17 cellular contexts compared by ENCODE assay signal in genomic region chr10:102266670-102267069, GRCh38. TPM values are rescaled to one million over a fixed set of nuclear protein-coding genes. Genes with fewer than 3 reads are reported as not detected.
DNase-seq lines count a peak whose midpoint lies in the region; ATAC-seq and TF ChIP-seq lines count a peak whose summit lies in the region.
"Had no signal": no experiment of that assay in that cellular context is flagged by ENCODE, and none has a peak within 500 bp of the region (broad histone marks: within the 10 kb centered on the region; RNA-seq: fewer than 3 reads in every experiment).

No MANE protein-coding gene starts in this region.

- peaks cover 49% of the 10 kb centered on the region for H3K4me1 Mint-ChIP-seq in activated CD4-positive, alpha-beta T cell treated with anti-CD3 and anti-CD28 coated beads for 36 hours
- H3K4me1 Mint-ChIP-seq in naive B cell: peaks cover 20 to 29% (median 21%) of the 10 kb centered on the region in 3 donors

- no peaks in the 10 kb centered on the region for H3K9me3 Mint-ChIP-seq in activated CD4-positive, alpha-beta T cell treated with anti-CD3 and anti-CD28 coated beads for 36 hours (ENCODE audit: low read depth)
- no peaks in the 10 kb centered on the region for H3K9me3 Mint-ChIP-seq in naive B cell

- TF ChIP-seq POLR2A in esophagus muscularis mucosa (IDR thresholded peaks at IDR 0.05; ENCODE audit: low read depth): no peak

- no peaks in the 10 kb centered on the region for H3K27me3 Mint-ChIP-seq in activated CD4-positive, alpha-beta T cell treated with anti-CD3 and anti-CD28 coated beads for 36 hours
- H3K27me3 Mint-ChIP-seq in naive B cell: no peaks in the 10 kb centered on the region

- peaks cover 35% of the 10 kb centered on the region for H3K36me3 Mint-ChIP-seq in activated CD4-positive, alpha-beta T cell treated with anti-CD3 and anti-CD28 coated beads for 36 hours (ENCODE audit: low read depth)
- H3K36me3 Mint-ChIP-seq in naive B cell: peaks cover 0 to 15% of the 10 kb centered on the region in 2 donors

- peak overlapping the region; percentile 94 for H3K27ac Mint-ChIP-seq in activated CD4-positive, alpha-beta T cell treated with anti-CD3 and anti-CD28 coated beads for 36 hours
- H3K27ac Mint-ChIP-seq in naive B cell: peak overlapping the region in 5 of 6 donors; percentile 47 to 80 (median 54)

- TF ChIP-seq EP300 in esophagus muscularis mucosa (IDR thresholded peaks at IDR 0.05): no peak

- no peaks in the 10 kb centered on the region for H3K27me3 ChIP-seq in ACC112 (ENCODE audit: insufficient read depth, low read length)
- H3K27me3 ChIP-seq in esophagus muscularis mucosa: no peaks in the 10 kb centered on the region
- H3K27me3 ChIP-seq: BLaER1 treated with 17β-estradiol and CSF1 and Interleukin-3, amounts not matched to agents 10 nM and 100 nM had no signal

- peaks cover 67% of the 10 kb centered on the region for H3K79me2 ChIP-seq in ACC112 (ENCODE audit: control insufficient read depth, insufficient read depth, low read length, unreplicated experiment)

- POLR2A ChIA-PET in activated CD4-positive, alpha-beta T cell treated with anti-CD3 and anti-CD28 coated beads for 36 hours (lab: Charles Lee): interaction anchor here (0.6 kb wide), 1 partner anchor 12 kb away, joined by 5 read pairs; no protein-coding TSS in a partner anchor

- no peaks in the 10 kb centered on the region for H3K9me3 ChIP-seq in esophagus muscularis mucosa
- H3K9me3 ChIP-seq: BLaER1 treated with 17β-estradiol and CSF1 and Interleukin-3, amounts not matched to agents 10 nM and 100 nM had no signal

- intact Hi-C loops in activated CD4-positive, alpha-beta T cell treated with anti-CD3 and anti-CD28 coated beads for 36 hours (cut with DNase I, micrococcal nuclease): loop anchor here in 1 of 2 experiments (1.0 kb wide), 1 partner anchor 75 kb away; no protein-coding TSS in a partner anchor
- intact Hi-C loops in esophagus muscularis mucosa (cut with DNase I): no loop called here

- CTCF ChIA-PET in activated CD4-positive, alpha-beta T cell treated with anti-CD3 and anti-CD28 coated beads for 36 hours (lab: Charles Lee): interaction anchor here (0.5 to 10.7 kb wide), 12 partner anchors 14 to 155 kb away, joined by 3 to 82 read pairs (median 4); partner anchors contain the start of gene GBF1

- H3K27ac ChIP-seq in ACC112 (ENCODE audit: low read depth, low read length) (peak overlapping the region; percentile 22), VCaP (peak overlapping the region; percentile 8; the same call in 1 of the 2 replicates), esophagus muscularis mucosa (replicated peaks in 1 of 4) (peak overlapping the region in 1 of 4 donors; percentile 19)
- H3K27ac ChIP-seq: 22Rv1; BLaER1 treated with 17β-estradiol and CSF1 and Interleukin-3, amounts not matched to agents 10 nM and 100 nM; PC-9 had no signal

- H3K4me3 ChIP-seq in ACC112 (ENCODE audit: low read depth, low read length) (no peak overlapping the region), esophagus muscularis mucosa (no peak overlapping the region)
- H3K4me3 ChIP-seq: BLaER1 treated with 17β-estradiol and CSF1 and Interleukin-3, amounts not matched to agents 10 nM and 100 nM; PC-9 had no signal

- TF ChIP-seq CTCF in VCaP (conservative IDR thresholded peaks at IDR 0.05): no peak
- TF ChIP-seq CTCF in esophagus muscularis mucosa (IDR thresholded peaks at IDR 0.05): no peak

- 98% methylated on average over 3 of the region's 3 CpGs for WGBS in esophagus muscularis mucosa

- no peak overlapping the region for H3K4me3 Mint-ChIP-seq in activated CD4-positive, alpha-beta T cell treated with anti-CD3 and anti-CD28 coated beads for 36 hours
- H3K4me3 Mint-ChIP-seq in naive B cell: no peak overlapping the region

- no peak for ATAC-seq in activated CD4-positive, alpha-beta T cell treated with anti-CD3 and anti-CD28 coated beads for 36 hours
- ATAC-seq in naive B cell (ENCODE audit: low read depth in 2 of 2): no peak

- no peak for DNase-seq in activated CD4-positive, alpha-beta T cell treated with anti-CD3 and anti-CD28 coated beads for 36 hours
- no peak for DNase-seq in activated CD4-positive, alpha-beta T cell treated with anti-CD3 and anti-CD28 coated beads for 48 hours
- DNase-seq in naive B cell (no peak), esophagus muscularis mucosa (ENCODE audit: extremely low spot score) (no peak), NCI-H1105 treated with DMSO at 0.1 percent for 48 hours (lab: John Stamatoyannopoulos, UW) (no peak)
- DNase-seq in effector CD4-positive, alpha-beta T cell: no peak
- DNase-seq: H7, IMR-90, NCI-H1092, NCI-H1694, NCI-H2107, NCI-H226, PC-9 had no signal

- H3K4me1 ChIP-seq in ACC112 (ENCODE audit: control insufficient read depth, insufficient read depth, low read length, unreplicated experiment) (peaks cover 53% of the 10 kb centered on the region), esophagus muscularis mucosa (peaks cover 35 to 66% (median 52%) of the 10 kb centered on the region in 4 donors)
- H3K4me1 ChIP-seq: BLaER1 treated with 17β-estradiol and CSF1 and Interleukin-3, amounts not matched to agents 10 nM and 100 nM had no signal

- peaks cover 6% of the 10 kb centered on the region; the same call in 1 of the 2 replicates for H3K36me3 ChIP-seq in ACC112 (ENCODE audit: insufficient read depth, low read length)
- peaks cover 0 to 20% (median 12%) of the 10 kb centered on the region in 4 donors for H3K36me3 ChIP-seq in esophagus muscularis mucosa

- no peak overlapping the region for H2AFZ ChIP-seq in ACC112 (ENCODE audit: low read length, unreplicated experiment)
- H2AFZ ChIP-seq: PC-9 had no signal

RNA-seq across cellular contexts. Expression of gene GBF1, which starts 21.3 kb away (rescaled TPM):
- 10 to 100 TPM; 33.1 to 37.5 TPM for total RNA-seq in activated CD4-positive, alpha-beta T cell treated with anti-CD3 and anti-CD28 coated beads for 36 hours
- 10 to 100 TPM in 1 of 6 donors, 1 to 10 TPM in 5; 3.9 to 14.8 (median 6.2) TPM for polyA plus RNA-seq in naive B cell (ENCODE audit: low read depth in 6 of 6)
- 10 to 100 TPM; 33.1 to 52.4 (median 40.0) TPM for total RNA-seq in esophagus muscularis mucosa

RNA-seq across cellular contexts. Expression of gene PITX3, which starts 25.4 kb away (rescaled TPM):
- total RNA-seq in activated CD4-positive, alpha-beta T cell treated with anti-CD3 and anti-CD28 coated beads for 36 hours: under 1 TPM; 0.66 to 0.81 TPM
- not detected for polyA plus RNA-seq in naive B cell (ENCODE audit: low read depth in 6 of 6)
- total RNA-seq in esophagus muscularis mucosa: not detected
- total RNA-seq: IMR-90, PC-9 had no signal
- polyA plus RNA-seq: IMR-90 had no signal

RNA-seq across cellular contexts. Expression of gene ELOVL3, which starts 40.6 kb away (rescaled TPM):
- under 1 TPM in 1 of 2 experiments, not detected in 1; 0.14 TPM for total RNA-seq in activated CD4-positive, alpha-beta T cell treated with anti-CD3 and anti-CD28 coated beads for 36 hours
- not detected for polyA plus RNA-seq in naive B cell (ENCODE audit: low read depth in 6 of 6)
- total RNA-seq in esophagus muscularis mucosa: under 1 TPM in 1 of 4 donors, not detected in 3; 0.19 TPM
